In the genomic region with DNA sequence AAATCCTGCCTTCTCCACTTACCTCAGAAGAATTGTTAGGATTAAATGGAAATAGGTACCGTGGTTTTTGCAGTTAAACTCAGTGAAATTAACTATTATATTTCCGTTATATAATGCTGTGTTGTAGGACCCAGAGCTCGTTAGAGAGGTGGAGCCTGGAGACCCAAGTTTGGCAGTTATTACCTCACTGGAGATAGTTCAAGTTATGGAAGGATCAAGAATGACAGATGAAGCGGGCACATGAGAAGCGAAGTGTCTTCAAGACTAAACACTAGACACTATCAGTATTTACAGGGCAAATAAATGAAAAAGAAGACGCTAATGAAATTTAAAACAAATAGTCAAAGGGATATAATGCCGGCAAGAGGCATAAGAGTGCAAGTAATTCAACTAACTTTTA, we compare ENCODE assay signal across 8 cellular contexts. TPM values are rescaled to one million over a fixed set of nuclear protein-coding genes. Genes with fewer than 3 reads are reported as not detected.
DNase-seq lines count a peak whose midpoint lies in the region; ATAC-seq, FAIRE-seq and TF ChIP-seq lines count a peak whose summit lies in the region.

No MANE protein-coding gene starts in this region.

- H3K4me3 Mint-ChIP-seq in activated CD4-positive, alpha-beta T cell treated with anti-CD3 and anti-CD28 coated beads, Interleukin-2, amount 10 ng/mL, durations not matched to agents 24 days and 14 days = peak overlapping the region; percentile 94
- peak overlapping the region; percentile 98 for H3K4me3 Mint-ChIP-seq in activated T-helper 17 cell treated with anti-CD3 and anti-CD28 coated beads, Interleukin-2, amount 50 U/mL, for 72 hours

- H3K27me3 Mint-ChIP-seq in activated CD4-positive, alpha-beta T cell treated with anti-CD3 and anti-CD28 coated beads, Interleukin-2, amount 10 ng/mL, durations not matched to agents 24 days and 14 days = no peaks in the 10 kb centered on the region
- no peaks in the 10 kb centered on the region for H3K27me3 Mint-ChIP-seq in activated T-helper 17 cell treated with anti-CD3 and anti-CD28 coated beads, Interleukin-2, amount 50 U/mL, for 72 hours

- H3K27ac Mint-ChIP-seq in activated CD4-positive, alpha-beta T cell treated with anti-CD3 and anti-CD28 coated beads, Interleukin-2, amount 10 ng/mL, durations not matched to agents 24 days and 14 days = peak overlapping the region; percentile 97
- H3K27ac Mint-ChIP-seq in activated T-helper 17 cell treated with anti-CD3 and anti-CD28 coated beads, Interleukin-2, amount 50 U/mL, for 72 hours = peak overlapping the region; percentile 99

- peak overlapping the region; percentile 92 to 97 for H3K27ac ChIP-seq in kidney (ENCODE audit: low read depth in 2 of 2, low read length in 2 of 2)
- H3K27ac ChIP-seq in thoracic aorta = peak overlapping the region; percentile 86 to 89

- ATAC-seq in activated T-helper 17 cell treated with anti-CD3 and anti-CD28 coated beads, Interleukin-2, amount 50 U/mL, for 72 hours (replicated peaks) = no peak
- ATAC-seq in thoracic aorta (ENCODE audit: insufficient number of reproducible peaks, low FRiP score, low read depth) (no peak), HG03469 (IDR thresholded peaks at IDR 0.05; ENCODE audit: unreplicated experiment) (no peak)

- peak; percentile 57 for DNase-seq in activated CD4-positive, alpha-beta T cell treated with anti-CD3 and anti-CD28 coated beads, Interleukin-2, amount 10 ng/mL, durations not matched to agents 24 days and 14 days
- DNase-seq in activated CD4-positive, alpha-beta T cell treated with anti-CD3 and anti-CD28 coated beads for 48 hours = no peak
- DNase-seq in kidney = no peak
- no peak for DNase-seq in thoracic aorta (ENCODE audit: low spot score)
- no peak for DNase-seq in NCI-H345 treated with DMSO at 0.1 percent for 48 hours (lab: John Stamatoyannopoulos, UW; ENCODE audit: unreplicated experiment)
- no peak for DNase-seq in cerebellum (ENCODE audit: low spot score)

- H3K36me3 ChIP-seq in kidney (ENCODE audit: control insufficient read depth in 1 of 2, insufficient read depth in 2 of 2, low read length in 2 of 2) (no peaks in the 10 kb centered on the region), thoracic aorta (no peaks in the 10 kb centered on the region)

- no peaks in the 10 kb centered on the region for H3K27me3 ChIP-seq in thoracic aorta (replicated peaks; ENCODE audit: insufficient read depth)

- H3K36me3 Mint-ChIP-seq in activated CD4-positive, alpha-beta T cell treated with anti-CD3 and anti-CD28 coated beads, Interleukin-2, amount 10 ng/mL, durations not matched to agents 24 days and 14 days (ENCODE audit: low read depth) = peaks cover 6% of the 10 kb centered on the region
- peaks cover 13% of the 10 kb centered on the region for H3K36me3 Mint-ChIP-seq in activated T-helper 17 cell treated with anti-CD3 and anti-CD28 coated beads, Interleukin-2, amount 50 U/mL, for 72 hours (ENCODE audit: low read depth)

- H3K9ac ChIP-seq in kidney (ENCODE audit: low read length in 2 of 2) = peak overlapping the region; percentile 45 to 92

- FAIRE-seq in kidney (lab: Jason Lieb, UNC) = no peak

- peaks cover 18% of the 10 kb centered on the region for H3K4me1 Mint-ChIP-seq in activated CD4-positive, alpha-beta T cell treated with anti-CD3 and anti-CD28 coated beads, Interleukin-2, amount 10 ng/mL, durations not matched to agents 24 days and 14 days
- H3K4me1 Mint-ChIP-seq in activated T-helper 17 cell treated with anti-CD3 and anti-CD28 coated beads, Interleukin-2, amount 50 U/mL, for 72 hours = peaks cover 12% of the 10 kb centered on the region

- TF ChIP-seq CTCF in kidney (IDR thresholded peaks at IDR 0.05; ENCODE audit: borderline replicate concordance, extremely low read depth, insufficient read depth) (no peak), thoracic aorta (IDR thresholded peaks at IDR 0.05) (no peak)

- peaks cover 6 to 22% of the 10 kb centered on the region in 2 donors for H3K4me1 ChIP-seq in kidney (ENCODE audit: control insufficient read depth in 1 of 2, insufficient read depth in 1 of 2, low read depth in 1 of 2, low read length in 2 of 2)
- peaks cover 7 to 17% of the 10 kb centered on the region in 2 donors for H3K4me1 ChIP-seq in thoracic aorta (ENCODE audit: control insufficient read depth in 1 of 2, low read depth in 2 of 2)

- H3K9me3 Mint-ChIP-seq in activated CD4-positive, alpha-beta T cell treated with anti-CD3 and anti-CD28 coated beads, Interleukin-2, amount 10 ng/mL, durations not matched to agents 24 days and 14 days = no peaks in the 10 kb centered on the region
- H3K9me3 Mint-ChIP-seq in activated T-helper 17 cell treated with anti-CD3 and anti-CD28 coated beads, Interleukin-2, amount 50 U/mL, for 72 hours = no peaks in the 10 kb centered on the region

- intact Hi-C loops in activated CD4-positive, alpha-beta T cell treated with anti-CD3 and anti-CD28 coated beads, Interleukin-2, amount 10 ng/mL, durations not matched to agents 24 days and 14 days (cut with micrococcal nuclease) = loop anchor here (2.0 to 5.0 kb wide), 2 partner anchors 975 to 1886 kb away; partner anchors contain the start of genes ITPRID2 and UBE2E3
- intact Hi-C loops in kidney (cut with DNase I) = no loop called here

- peak overlapping the region; percentile 93 to 95 for H3K4me3 ChIP-seq in kidney (ENCODE audit: low read length in 2 of 2)
- H3K4me3 ChIP-seq in thoracic aorta = peak overlapping the region; percentile 88

- H3K9me3 ChIP-seq in kidney (ENCODE audit: control insufficient read depth in 1 of 2, low read length in 2 of 2) (no peaks in the 10 kb centered on the region), thoracic aorta (no peaks in the 10 kb centered on the region)

RNA-seq across cellular contexts. Expression of gene CWC22, which starts 0.9 kb away (rescaled TPM):
- total RNA-seq in activated CD4-positive, alpha-beta T cell treated with anti-CD3 and anti-CD28 coated beads, Interleukin-2, amount 10 ng/mL, durations not matched to agents 24 days and 14 days = 30.0 and 30.2 TPM in 2 replicates
- 10 to 100 TPM; 21.5 to 24.2 TPM for total RNA-seq in activated T-helper 17 cell treated with anti-CD3 and anti-CD28 coated beads, Interleukin-2, amount 50 U/mL, for 72 hours
- 20.6 TPM for total RNA-seq in kidney
- polyA plus RNA-seq in kidney (ENCODE audit: insufficient read depth, low read depth, low replicate concordance) = 10.3 TPM
- 10 to 100 TPM; 20.0 to 32.5 TPM for total RNA-seq in thoracic aorta
- total RNA-seq in cerebellum = 19.5 TPM
